ENCODE assay signal across 8 cellular contexts in genomic region chr18:55489034-55489741, GRCh38.
A peak's percentile ranks its signal among the peaks of the same experiment; 100 is the strongest.
DNase-seq lines count a peak whose midpoint lies in the region; ATAC-seq and TF ChIP-seq lines count a peak whose summit lies in the region.

No MANE protein-coding gene starts in this region.

- peak overlapping the region; percentile 29 for H3K27ac ChIP-seq in ectodermal cell (ENCODE audit: insufficient read depth, low read depth, low read length, poor library complexity, severe bottlenecking)

- H3K9me3 ChIP-seq in ectodermal cell (ENCODE audit: control insufficient read depth, low read length), result no peaks in the 10 kb centered on the region

- DNase-seq in EL (peak; percentile 52), HUDEP-2 (lab: John Stamatoyannopoulos, UW; ENCODE audit: unreplicated experiment in 76 of 76) (peak in 52 of 76 experiments; percentile 1 to 84 (median 37)), NCI-H2196 treated with DMSO at 0.1 percent for 48 hours (lab: John Stamatoyannopoulos, UW; ENCODE audit: unreplicated experiment) (no peak), NCI-H2171 (lab: John Stamatoyannopoulos, UW) (no peak), progenitor cell of endocrine pancreas (ENCODE audit: low spot score, unreplicated experiment) (no peak)
- no peak for DNase-seq in stimulated activated naive CD4-positive, alpha-beta T cell (lab: John Stamatoyannopoulos, UW)

- no peaks in the 10 kb centered on the region for H3K9me3 Mint-ChIP-seq in progenitor cell of endocrine pancreas (ENCODE audit: low read depth)

- WGBS in ectodermal cell, 2 experiments, result 43 to 60% methylated on average over 3 to 4 of the region's 4 CpGs

- H3K4me1 Mint-ChIP-seq in progenitor cell of endocrine pancreas (ENCODE audit: low read depth), result peaks cover 13% of the 10 kb centered on the region

- H3K36me3 Mint-ChIP-seq in progenitor cell of endocrine pancreas (ENCODE audit: insufficient read depth), result no peaks in the 10 kb centered on the region

- no peaks in the 10 kb centered on the region for H3K27me3 ChIP-seq in ectodermal cell (ENCODE audit: control insufficient read depth, insufficient read depth, low read length, poor library complexity, severe bottlenecking)

- H3K36me3 ChIP-seq in ectodermal cell (ENCODE audit: control insufficient read depth, insufficient read depth, low read length), result no peaks in the 10 kb centered on the region

- no peak overlapping the region for H3K27ac Mint-ChIP-seq in progenitor cell of endocrine pancreas

- peaks cover 20% of the 10 kb centered on the region for H3K4me1 ChIP-seq in ectodermal cell (ENCODE audit: control insufficient read depth, insufficient read depth, low read length)

- peak; percentile 38 for ATAC-seq in GM21390 (IDR thresholded peaks at IDR 0.05; ENCODE audit: unreplicated experiment)

- H3K4me3 Mint-ChIP-seq in progenitor cell of endocrine pancreas (ENCODE audit: low read depth), result no peak overlapping the region

- TF ChIP-seq CTCF in progenitor cell of endocrine pancreas (IDR thresholded peaks at IDR 0.05; ENCODE audit: unreplicated experiment), result no peak

- no peak overlapping the region for H3K4me3 ChIP-seq in ectodermal cell (ENCODE audit: insufficient read depth, low read depth, low read length)

- no peaks in the 10 kb centered on the region for H3K27me3 Mint-ChIP-seq in progenitor cell of endocrine pancreas

Comparison
In these comparisons a context has a peak if more than half of its experiments do, and no peak if none do; other contexts are left out.
1. DNase-seq: peak in EL (single experiment) and HUDEP-2 (52 of 76); none in NCI-H2196 treated with DMSO at 0.1 percent for 48 hours (single experiment), stimulated activated naive CD4-positive, alpha-beta T cell (0 of 6), NCI-H2171 (single experiment) and progenitor cell of endocrine pancreas (single experiment).